In the genomic region with DNA sequence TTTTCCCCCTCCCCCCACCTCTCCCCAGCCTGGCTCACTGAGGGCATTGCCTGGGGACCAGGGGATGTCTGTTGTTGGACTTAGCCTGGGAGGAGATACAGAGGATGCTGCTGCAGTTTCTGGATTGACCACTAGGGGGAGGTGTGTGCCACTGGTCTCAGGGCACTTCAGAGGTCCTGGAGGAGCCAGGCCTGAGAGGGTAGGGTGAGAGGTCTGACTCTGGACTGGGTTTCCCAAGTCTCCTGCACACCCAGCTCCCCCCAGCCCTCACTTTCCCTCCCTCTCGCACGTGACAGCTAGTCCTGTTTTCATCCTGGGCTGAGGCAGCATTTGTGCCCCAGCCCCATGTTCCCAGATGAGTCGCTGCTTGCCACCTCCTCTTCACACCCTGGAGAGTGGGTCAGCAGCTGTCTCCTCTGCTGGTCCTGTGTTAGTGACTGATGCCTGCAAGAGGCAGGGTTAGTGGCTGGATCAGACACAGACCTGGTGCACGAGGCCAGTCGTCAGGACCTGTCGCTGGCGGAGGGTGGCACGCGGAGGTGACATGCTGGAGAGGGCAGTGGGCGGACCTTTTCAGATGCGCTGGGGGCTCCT, we compare ENCODE assay signal across 1 cellular context.
TF ChIP-seq lines count a peak whose summit lies in the region.

No MANE protein-coding gene starts in this region.

TF ChIP-seq in K562, 482 proteins besides CTCF, POLR2A, EP300 and RAD21 (continued from another document):
- TF ChIP-seq, protein P1, sequence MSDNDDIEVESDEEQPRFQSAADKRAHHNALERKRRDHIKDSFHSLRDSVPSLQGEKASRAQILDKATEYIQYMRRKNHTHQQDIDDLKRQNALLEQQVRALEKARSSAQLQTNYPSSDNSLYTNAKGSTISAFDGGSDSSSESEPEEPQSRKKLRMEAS (CRISPR knock-in tag; IDR thresholded peaks at IDR 0.05): peak; percentile 45; the same call in 1 of the 2 replicates
- TF ChIP-seq, protein P2, sequence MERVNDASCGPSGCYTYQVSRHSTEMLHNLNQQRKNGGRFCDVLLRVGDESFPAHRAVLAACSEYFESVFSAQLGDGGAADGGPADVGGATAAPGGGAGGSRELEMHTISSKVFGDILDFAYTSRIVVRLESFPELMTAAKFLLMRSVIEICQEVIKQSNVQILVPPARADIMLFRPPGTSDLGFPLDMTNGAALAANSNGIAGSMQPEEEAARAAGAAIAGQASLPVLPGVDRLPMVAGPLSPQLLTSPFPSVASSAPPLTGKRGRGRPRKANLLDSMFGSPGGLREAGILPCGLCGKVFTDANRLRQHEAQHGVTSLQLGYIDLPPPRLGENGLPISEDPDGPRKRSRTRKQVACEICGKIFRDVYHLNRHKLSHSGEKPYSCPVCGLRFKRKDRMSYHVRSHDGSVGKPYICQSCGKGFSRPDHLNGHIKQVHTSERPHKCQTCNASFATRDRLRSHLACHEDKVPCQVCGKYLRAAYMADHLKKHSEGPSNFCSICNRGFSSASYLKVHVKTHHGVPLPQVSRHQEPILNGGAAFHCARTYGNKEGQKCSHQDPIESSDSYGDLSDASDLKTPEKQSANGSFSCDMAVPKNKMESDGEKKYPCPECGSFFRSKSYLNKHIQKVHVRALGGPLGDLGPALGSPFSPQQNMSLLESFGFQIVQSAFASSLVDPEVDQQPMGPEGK (CRISPR knock-in tag; IDR thresholded peaks at IDR 0.05; ENCODE audit: borderline replicate concordance): no peak
